Comparison of ENCODE assay signal across 16 cellular contexts in genomic region chr9:70475211-70475610, GRCh38.
A peak's percentile ranks its signal among the peaks of the same experiment; 100 is the strongest.
DNase-seq lines count a peak whose midpoint lies in the region; ATAC-seq, FAIRE-seq and TF ChIP-seq lines count a peak whose summit lies in the region.
"Had no signal": no experiment of that assay in that cellular context is flagged by ENCODE, and none has a peak within 500 bp of the region (broad histone marks: within the 10 kb centered on the region; RNA-seq: fewer than 3 reads in every experiment).

No MANE protein-coding gene starts in this region.

- no peaks in the 10 kb centered on the region for H3K36me3 ChIP-seq in body of pancreas (replicated peaks in 1 of 2; ENCODE audit: insufficient read depth in 1 of 2, low read depth in 2 of 2)
- H3K36me3 ChIP-seq in right lobe of liver, result no peaks in the 10 kb centered on the region
- H3K36me3 ChIP-seq in tibial nerve, result no peaks in the 10 kb centered on the region

- no peak for FAIRE-seq in D721Med (lab: Jason Lieb, UNC)
- FAIRE-seq: TTC549 had no signal

- H3K27ac ChIP-seq in body of pancreas, result peak overlapping the region; percentile 72 to 96 (median 87)
- peak overlapping the region in 2 of 3 donors; percentile 53 to 70 for H3K27ac ChIP-seq in right lobe of liver
- H3K27ac ChIP-seq in tibial nerve, result peak overlapping the region; percentile 5 to 99 (median 21)
- H3K27ac ChIP-seq: GM23248, SK-N-MC had no signal

- intact Hi-C loops in body of pancreas (cut with DNase I), result no loop called here
- intact Hi-C loops in right lobe of liver (cut with DNase I), result no loop called here

- ATAC-seq in body of pancreas, result peak; percentile 58
- ATAC-seq in right lobe of liver, result peak; percentile 4 to 44 (median 20)
- ATAC-seq: activated CD8-positive, alpha-beta T cell treated with anti-CD3 and anti-CD28 coated beads, Interleukin-2, amount 10 ng/mL, durations not matched to agents 7 days and 5 days; activated T-helper 17 cell treated with anti-CD3 and anti-CD28 coated beads, Interleukin-2, amount 50 U/mL, for 72 hours had no signal

- H3K9me3 ChIP-seq in body of pancreas (no peaks in the 10 kb centered on the region), right lobe of liver (no peaks in the 10 kb centered on the region), tibial nerve (no peaks in the 10 kb centered on the region)

- WGBS in body of pancreas, 2 donors, result 11 to 19% methylated on average over 2 of the region's 2 CpGs
- 35% methylated on average over 2 of the region's 2 CpGs for WGBS in right lobe of liver (ENCODE audit: insufficient coverage, low coverage, low lambda C conversion rate, missing lambda C conversion rate)
- 90 to 91% methylated on average over 2 of the region's 2 CpGs for WGBS in tibial nerve, 2 donors

- TF ChIP-seq EP300 in tibial nerve (IDR thresholded peaks at IDR 0.05), result no peak

- H3K27me3 ChIP-seq in body of pancreas (no peaks in the 10 kb centered on the region), right lobe of liver (no peaks in the 10 kb centered on the region), tibial nerve (no peaks in the 10 kb centered on the region)

- H3K4me3 ChIP-seq in body of pancreas, result no peak overlapping the region
- no peak overlapping the region for H3K4me3 ChIP-seq in right lobe of liver
- no peak overlapping the region for H3K4me3 ChIP-seq in tibial nerve
- H3K4me3 ChIP-seq: GM23248, SK-N-MC had no signal

- DNase-seq in NCI-H2029 (lab: John Stamatoyannopoulos, UW) (peak; percentile 25), body of pancreas (peak; percentile 71 to 90 (median 79)), right lobe of liver (peak in 1 of 3 donors; percentile 61), tibial nerve (ENCODE audit: low spot score in 2 of 2) (no peak), LoVo (ENCODE audit: low spot score) (no peak), D721Med (ENCODE audit: insufficient read length, low spot score) (no peak)
- no peak for DNase-seq in stimulated activated CD8-positive, alpha-beta memory T cell treated with anti-CD3 and anti-CD28 coated beads, Interleukin-4, amount 100 ng/mL, for 48 hours
- DNase-seq: activated CD8-positive, alpha-beta T cell treated with anti-CD3 and anti-CD28 coated beads, Interleukin-2, amount 10 ng/mL, durations not matched to agents 7 days and 5 days; EL; GM23248; NCI-H1092 treated with DMSO at 0.1 percent for 48 hours; NCI-H226; stimulated activated CD4-positive, alpha-beta T cell treated with anti-CD3 and anti-CD28 coated beads, Interleukin-4, amount 100 ng/mL, for 24 hours had no signal

- H3K4me1 ChIP-seq in body of pancreas, result peaks cover 100% of the 10 kb centered on the region
- peaks cover 0 to 73% (median 36%) of the 10 kb centered on the region in 4 donors for H3K4me1 ChIP-seq in right lobe of liver
- peaks cover 7 to 94% (median 57%) of the 10 kb centered on the region in 4 donors for H3K4me1 ChIP-seq in tibial nerve

- no peak for TF ChIP-seq CTCF in body of pancreas (IDR thresholded peaks at IDR 0.05)
- no peak for TF ChIP-seq CTCF in right lobe of liver (IDR thresholded peaks at IDR 0.05)
- no peak for TF ChIP-seq CTCF in tibial nerve (IDR thresholded peaks at IDR 0.05)
- TF ChIP-seq CTCF in D721Med (IDR thresholded peaks at IDR 0.05; ENCODE audit: insufficient read depth, missing control alignments), result no peak

- TF ChIP-seq POLR2A in body of pancreas (IDR thresholded peaks at IDR 0.05) (peak in 1 of 3 donors; percentile 24), right lobe of liver (IDR thresholded peaks at IDR 0.05) (no peak), tibial nerve (IDR thresholded peaks at IDR 0.05) (no peak)

Comparison
In these comparisons a context has a peak if more than half of its experiments do, and no peak if none do; other contexts are left out.
1. DNase-seq: peak in NCI-H2029 (single experiment) and body of pancreas (4 of 4); none in tibial nerve (0 of 2), LoVo (single experiment), D721Med (single experiment) and stimulated activated CD8-positive, alpha-beta memory T cell treated with anti-CD3 and anti-CD28 coated beads, Interleukin-4, amount 100 ng/mL, for 48 hours (single experiment).
2. H3K27ac ChIP-seq: peak in every context shown above with its lines; median percentile 87 in body of pancreas; 62 in right lobe of liver; 21 in tibial nerve.